Comparison of ENCODE assay signal across 17 cellular contexts in the genomic region with DNA sequence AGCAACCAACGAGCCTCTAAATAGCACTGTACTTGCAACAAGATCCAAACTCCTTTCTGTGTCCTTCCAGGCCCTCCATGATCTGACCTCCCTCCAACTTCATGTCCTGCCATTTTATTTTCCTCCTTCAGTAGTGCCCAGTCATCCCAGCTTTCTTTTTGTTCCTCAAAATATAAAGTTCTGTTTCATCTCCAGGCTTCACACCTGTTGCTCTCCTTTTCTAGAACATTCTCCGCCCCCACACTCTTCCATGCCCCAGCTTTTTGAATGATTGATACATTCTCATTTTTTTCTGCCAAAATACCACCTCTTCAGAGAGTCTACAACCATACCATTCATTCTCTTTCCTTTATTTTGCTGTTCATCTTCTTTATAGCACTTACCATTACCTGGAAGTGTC.
"Had no signal": no experiment of that assay in that cellular context is flagged by ENCODE, and none has a peak within 500 bp of the region (broad histone marks: within the 10 kb centered on the region; RNA-seq: fewer than 3 reads in every experiment).

No MANE protein-coding gene starts in this region.

- H3K4me3 ChIP-seq: lung, right atrium auricular region, SK-N-MC, skin epidermis, thoracic aorta, upper lobe of right lung had no signal

- ATAC-seq: upper lobe of right lung had no signal

- H3K4me3 Mint-ChIP-seq: activated B cell treated with CpG ODN at 0.5 μM for 24 hours; activated CD4-positive, alpha-beta T cell treated with anti-CD3 and anti-CD28 coated beads, Interleukin-2, amount 10 ng/mL, durations not matched to agents 24 days and 14 days; mesothelial cell of epicardium had no signal

- H3K9me3 ChIP-seq: right atrium auricular region, thoracic aorta, upper lobe of right lung had no signal

- DNase-seq: activated B cell treated with CpG ODN at 0.5 μM for 24 hours; activated CD8-positive, alpha-beta memory T cell treated with anti-CD3 and anti-CD28 coated beads, Interleukin-2, amount 50 U/mL, for 4 hours; activated effector memory CD4-positive, alpha-beta T cell treated with anti-CD3 and anti-CD28 coated beads, Interleukin-2, amount 50 U/mL, for 16 hours; activated T-cell treated with anti-CD3 and anti-CD28 coated beads, Interleukin-2, amount 50 U/mL, for 48 hours; cerebellar nuclear complex; cortex of kidney; effector CD4-positive, alpha-beta T cell; hypothalamus; occipital lobe; upper lobe of right lung had no signal

- H3K4me1 ChIP-seq: upper lobe of right lung had no signal

- H3K27me3 ChIP-seq: right atrium auricular region, upper lobe of right lung had no signal

- H3K36me3 ChIP-seq: right atrium auricular region, thoracic aorta, upper lobe of right lung had no signal

- H3K9me3 Mint-ChIP-seq: activated B cell treated with CpG ODN at 0.5 μM for 24 hours, mesothelial cell of epicardium had no signal

- H3K36me3 Mint-ChIP-seq: mesothelial cell of epicardium had no signal

- H3K27me3 Mint-ChIP-seq: activated B cell treated with CpG ODN at 0.5 μM for 24 hours; activated CD4-positive, alpha-beta T cell treated with anti-CD3 and anti-CD28 coated beads, Interleukin-2, amount 10 ng/mL, durations not matched to agents 24 days and 14 days had no signal

- H3K4me1 Mint-ChIP-seq: mesothelial cell of epicardium had no signal

- H3K27ac ChIP-seq: right atrium auricular region, SK-N-MC, skin epidermis, thoracic aorta, upper lobe of right lung had no signal

- H3K27ac Mint-ChIP-seq: activated B cell treated with CpG ODN at 0.5 μM for 24 hours; activated CD4-positive, alpha-beta T cell treated with anti-CD3 and anti-CD28 coated beads, Interleukin-2, amount 10 ng/mL, durations not matched to agents 24 days and 14 days; mesothelial cell of epicardium had no signal
